In the genomic region with DNA sequence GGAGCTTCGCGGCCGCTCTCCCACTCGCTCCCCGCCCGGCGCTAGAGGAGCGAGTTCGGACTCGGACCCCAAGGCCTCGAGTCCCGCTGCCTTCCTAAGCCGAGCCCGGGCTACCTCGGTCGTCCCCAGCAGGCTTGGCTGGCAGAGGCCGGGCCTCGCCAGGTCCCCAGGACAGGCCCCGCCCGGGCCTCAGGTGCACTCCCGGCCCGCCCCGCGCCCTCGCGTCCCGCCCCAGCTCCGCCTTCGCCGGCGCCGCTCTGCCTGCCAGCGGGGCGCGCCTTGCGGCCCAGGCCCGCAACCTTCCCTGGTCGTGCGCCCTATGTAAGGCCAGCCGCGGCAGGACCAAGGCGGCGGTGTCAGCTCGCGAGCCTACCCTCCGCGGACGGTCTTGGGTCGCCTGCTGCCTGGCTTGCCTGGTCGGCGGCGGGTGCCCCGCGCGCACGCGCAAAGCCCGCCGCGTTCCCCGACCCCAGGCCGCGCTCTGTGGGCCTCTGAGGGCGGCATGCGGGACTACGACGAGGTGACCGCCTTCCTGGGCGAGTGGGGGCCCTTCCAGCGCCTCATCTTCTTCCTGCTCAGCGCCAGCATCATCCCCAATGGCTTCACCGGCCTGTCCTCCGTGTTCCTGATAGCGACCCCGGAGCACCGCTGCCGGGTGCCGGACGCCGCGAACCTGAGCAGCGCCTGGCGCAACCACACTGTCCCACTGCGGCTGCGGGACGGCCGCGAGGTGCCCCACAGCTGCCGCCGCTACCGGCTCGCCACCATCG, we compare ENCODE assay signal across 8 cellular contexts. TPM values are rescaled to one million over a fixed set of nuclear protein-coding genes. Genes with fewer than 3 reads are reported as not detected.
DNase-seq lines count a peak whose midpoint lies in the region; ATAC-seq and TF ChIP-seq lines count a peak whose summit lies in the region.

Gene SLC22A5 (plus strand): TSS at position 240 of the 770 bp plus-strand sequence. CDS start 263 bp downstream, at position 503.

- 1 to 2% methylated on average over 28 to 93 of the region's 93 CpGs for WGBS in endodermal cell (ENCODE audit: insufficient coverage in 1 of 2, insufficient read length in 1 of 2), 2 experiments

- no peaks in the 10 kb centered on the region for H3K9me3 ChIP-seq in endodermal cell (ENCODE audit: control insufficient read depth, low read length)

- peaks cover 19% of the 10 kb centered on the region for H3K4me1 Mint-ChIP-seq in endodermal cell

- peak; percentile 62 for ATAC-seq in GM18870 (IDR thresholded peaks at IDR 0.05; ENCODE audit: unreplicated experiment)
- peak; percentile 92 for ATAC-seq in HG03095 (IDR thresholded peaks at IDR 0.05; ENCODE audit: unreplicated experiment)

- peak within 1 kb of the TSS; percentile 55 for H3K9ac ChIP-seq in endodermal cell (ENCODE audit: extremely low read depth, low read length, poor library complexity, severe bottlenecking)

- H3K4me3 ChIP-seq in AG09309 (ENCODE audit: control insufficient read depth, low read depth, low read length) (peak within 1 kb of the TSS; percentile 64), endodermal cell (ENCODE audit: low read length) (peak within 1 kb of the TSS; percentile 83)

- H3K27ac Mint-ChIP-seq in endodermal cell, result peak within 1 kb of the TSS; percentile 64

- H3K27ac ChIP-seq in endodermal cell (ENCODE audit: low read depth, low read length), result no peak within 1 kb of the TSS

- no peak for TF ChIP-seq CTCF in AG09309 (IDR thresholded peaks at IDR 0.05; ENCODE audit: control insufficient read depth, insufficient read depth, low read depth, low read length, missing control alignments)
- no peak for TF ChIP-seq CTCF in endodermal cell (conservative IDR thresholded peaks at IDR 0.05)

- H3K27me3 ChIP-seq in endodermal cell (ENCODE audit: control insufficient read depth, insufficient read depth, low read length, poor library complexity, severe bottlenecking), result peaks cover 22% of the 10 kb centered on the region

- H3K36me3 ChIP-seq in endodermal cell (ENCODE audit: control insufficient read depth, insufficient read depth, low read length), result no peaks in the 10 kb centered on the region

- peaks cover 6% of the 10 kb centered on the region for H3K4me1 ChIP-seq in endodermal cell (ENCODE audit: control insufficient read depth, insufficient read depth, low read length)

- no peaks in the 10 kb centered on the region for H3K36me3 Mint-ChIP-seq in endodermal cell (ENCODE audit: low read depth)

- no peaks in the 10 kb centered on the region for H3K9me3 Mint-ChIP-seq in endodermal cell

- DNase-seq in AG09309 (ENCODE audit: low read depth), result no peak
- DNase-seq in NCI-H524 treated with DMSO at 0.1 percent for 48 hours (lab: John Stamatoyannopoulos, UW), result peak; percentile 32
- peak; percentile 33 to 61 (median 48) for DNase-seq in activated CD8-positive, alpha-beta memory T cell treated with anti-CD3 and anti-CD28 coated beads for 48 hours (ENCODE audit: low read depth in 2 of 3, low spot score in 2 of 3)
- DNase-seq in endodermal cell, result peak; percentile 94
- DNase-seq in midbrain (lab: John Stamatoyannopoulos, UW), result peak; percentile 63
- DNase-seq in stimulated activated CD8-positive, alpha-beta memory T cell treated with anti-CD3 and anti-CD28 coated beads, Interleukin-2, amount 100 ng/mL, for 48 hours (ENCODE audit: low read depth in 2 of 2), result peak; percentile 55 to 64

- H3K27me3 Mint-ChIP-seq in endodermal cell (ENCODE audit: insufficient read depth), result peaks cover 15% of the 10 kb centered on the region

- H3K4me3 Mint-ChIP-seq in endodermal cell, result peak within 1 kb of the TSS; percentile 69

RNA-seq across cellular contexts. Expression of gene SLC22A5, which starts in this region (rescaled TPM):
- 1 to 10 TPM; 4.9 to 8.2 TPM for total RNA-seq in endodermal cell
- 2.2 TPM for polyA plus RNA-seq in endodermal cell (2013, experiment 1 of 2)
- 2.2 TPM for polyA plus RNA-seq in endodermal cell (2013, experiment 2 of 2)
